ENCODE assay signal across 25 cellular contexts in the genomic region with DNA sequence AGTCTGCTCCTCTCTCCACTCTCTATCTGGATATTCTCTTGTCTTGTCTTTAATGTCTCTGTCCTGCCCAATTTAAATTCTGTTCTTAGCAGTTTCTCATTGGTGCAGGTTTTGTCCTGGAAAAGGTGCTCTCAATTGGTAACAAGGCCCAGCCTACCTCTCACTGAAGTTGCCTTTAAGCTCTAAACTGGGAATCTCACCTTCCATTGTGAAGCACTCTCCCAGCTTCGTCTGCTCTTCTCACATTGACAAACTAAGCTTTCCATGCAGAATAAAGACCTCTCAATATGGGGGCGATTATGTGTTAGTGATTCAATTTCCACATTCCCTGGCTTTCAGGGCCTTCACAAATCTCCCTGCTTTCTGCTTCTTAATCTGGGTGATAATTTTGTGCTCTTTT.
"Had no signal": no experiment of that assay in that cellular context is flagged by ENCODE, and none has a peak within 500 bp of the region (broad histone marks: within the 10 kb centered on the region; RNA-seq: fewer than 3 reads in every experiment).

No MANE protein-coding gene starts in this region.

- H3K9me3 ChIP-seq: esophagus muscularis mucosa, gastrocnemius medialis, lower lobe of right lung, neutrophil, right atrium auricular region, sigmoid colon, thoracic aorta, transverse colon had no signal

- DNase-seq: cortex of kidney; dorsolateral prefrontal cortex; effector memory CD4-positive, alpha-beta T cell; gastrocnemius medialis; heart right ventricle; hypothalamus; kidney; left cardiac atrium; left ventricle myocardium inferior; lower lobe of right lung; midbrain; sigmoid colon; stimulated activated CD4-positive, alpha-beta T cell treated with anti-CD3 and anti-CD28 coated beads, Interleukin-12 subunit alpha, Interleukin-12 subunit beta, amount 100 ng/mL, for 4 hours; stimulated activated naive CD4-positive, alpha-beta T cell; stomach; substantia nigra; transverse colon had no signal

- H3K4me1 Mint-ChIP-seq: memory B cell had no signal

- H3K27me3 Mint-ChIP-seq: memory B cell; natural killer cell treated with Interleukin-12 subunit alpha and Interleukin-12 subunit beta and Interleukin-15 and Interleukin-18, amount 100 ng/mL, for 72 hours had no signal

- H3K27ac Mint-ChIP-seq: memory B cell; natural killer cell treated with Interleukin-12 subunit alpha and Interleukin-12 subunit beta and Interleukin-15 and Interleukin-18, amount 100 ng/mL, for 72 hours had no signal

- H3K27ac ChIP-seq: dorsolateral prefrontal cortex, epithelial cell of prostate, esophagus muscularis mucosa, gastrocnemius medialis, heart right ventricle, left ventricle myocardium inferior, lower lobe of right lung, neutrophil, right atrium auricular region, sigmoid colon, skin epidermis, stomach, thoracic aorta, transverse colon had no signal

- H3K4me3 Mint-ChIP-seq: memory B cell; natural killer cell treated with Interleukin-12 subunit alpha and Interleukin-12 subunit beta and Interleukin-15 and Interleukin-18, amount 100 ng/mL, for 72 hours had no signal

- H3K36me3 Mint-ChIP-seq: memory B cell had no signal

- H3K4me3 ChIP-seq: dorsolateral prefrontal cortex, esophagus muscularis mucosa, gastrocnemius medialis, heart right ventricle, left ventricle myocardium inferior, lower lobe of right lung, right atrium auricular region, sigmoid colon, skin epidermis, stomach, thoracic aorta, transverse colon had no signal

- H3K36me3 ChIP-seq: esophagus muscularis mucosa, gastrocnemius medialis, heart right ventricle, left ventricle myocardium inferior, lower lobe of right lung, neutrophil, right atrium auricular region, sigmoid colon, stomach, thoracic aorta, transverse colon had no signal

- H3K4me1 ChIP-seq: esophagus muscularis mucosa, gastrocnemius medialis, heart right ventricle, left ventricle myocardium inferior, lower lobe of right lung, right atrium auricular region, sigmoid colon, stomach, transverse colon had no signal

- H3K27me3 ChIP-seq: dorsolateral prefrontal cortex, esophagus muscularis mucosa, gastrocnemius medialis, heart right ventricle, neutrophil, right atrium auricular region, sigmoid colon, stomach, transverse colon had no signal
